Comparison of ENCODE assay signal across 8 cellular contexts in the genomic region with DNA sequence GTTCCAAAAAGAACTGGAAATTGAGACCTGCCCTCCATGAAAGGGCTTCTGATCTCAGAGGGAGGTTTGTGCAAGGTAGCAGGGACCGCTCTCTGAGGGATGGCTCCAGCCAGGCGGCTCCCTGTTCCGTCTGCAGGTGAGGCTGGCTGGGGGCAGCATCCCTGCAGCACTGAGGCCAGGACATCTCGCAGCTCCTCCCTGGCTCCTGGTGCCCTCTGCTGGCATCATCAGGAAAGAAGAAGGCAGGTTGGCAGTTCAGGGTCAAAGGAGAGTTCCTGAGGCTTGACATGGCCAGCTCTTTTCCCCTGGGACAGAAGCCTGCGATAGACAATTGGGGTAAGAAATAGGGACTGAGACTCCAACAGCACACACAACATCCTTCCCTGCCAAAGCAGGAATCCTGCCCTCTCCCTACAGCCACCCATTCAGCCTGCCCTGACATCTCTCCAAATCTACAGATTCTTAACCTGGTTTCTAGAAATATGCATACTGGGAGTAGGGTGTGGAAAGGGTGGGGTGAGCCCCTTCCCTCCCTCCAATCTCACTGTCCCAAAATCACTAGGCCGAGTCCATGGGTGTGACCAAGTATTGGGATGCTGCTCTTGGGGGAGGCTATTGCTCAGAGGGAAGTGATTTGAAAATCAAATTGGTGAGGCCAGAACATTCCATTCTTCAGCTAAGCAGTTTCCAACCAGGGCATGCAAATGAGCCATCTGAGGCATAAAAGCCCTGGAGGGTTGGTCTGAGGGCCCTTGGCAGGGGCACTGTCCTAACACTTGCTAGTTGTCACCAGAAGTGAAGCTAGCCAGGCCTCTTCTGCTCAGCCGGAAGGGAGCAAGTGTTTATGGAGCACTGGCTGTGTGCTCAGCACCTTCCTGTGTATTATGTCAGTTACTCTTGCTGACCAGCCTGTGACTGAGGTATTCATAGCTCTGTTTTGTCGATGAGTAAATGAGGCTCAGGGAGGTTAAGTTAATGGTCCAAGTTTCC.
DNase-seq lines count a peak whose midpoint lies in the region; ATAC-seq and TF ChIP-seq lines count a peak whose summit lies in the region.

No MANE protein-coding gene starts in this region.

- no peak overlapping the region for H3K18ac ChIP-seq in H9 (ENCODE audit: insufficient read length, low read depth, low read length)

- H3K9me3 ChIP-seq in H9 (ENCODE audit: control insufficient read depth, low read depth, low read length): no peaks in the 10 kb centered on the region

- H4K8ac ChIP-seq in H9 (replicated peaks; ENCODE audit: insufficient read length, low read depth, low read length): no peak overlapping the region

- no CpG with 5 or more reads among the region's 8 CpGs for WGBS in H9 (ENCODE audit: extremely low coverage, insufficient read length, low lambda C conversion rate)

- peaks cover 4% of the 10 kb centered on the region; the same call in 1 of the 2 replicates for H3K4me1 ChIP-seq in H9 (ENCODE audit: insufficient read depth, low read length)

- H3K23me2 ChIP-seq in H9 (ENCODE audit: insufficient read length, low read depth, low read length, poor library complexity, severe bottlenecking): no peaks in the 10 kb centered on the region

- no peaks in the 10 kb centered on the region for H3K36me3 Mint-ChIP-seq in H9 (ENCODE audit: insufficient read depth in 1 of 3, low read depth in 3 of 3)
- H3K36me3 Mint-ChIP-seq in activated T-cell treated with anti-CD3 and anti-CD28 coated beads, Interleukin-2, amount 50 U/mL, for 72 hours (ENCODE audit: insufficient read depth in 2 of 2): no peaks in the 10 kb centered on the region

- no peak overlapping the region for H2BK12ac ChIP-seq in H9 (ENCODE audit: insufficient read length, low read depth, low read length)

- H2BK20ac ChIP-seq in H9 (ENCODE audit: low read depth, low read length, poor library complexity, severe bottlenecking): no peak overlapping the region

- no peak overlapping the region for H4K91ac ChIP-seq in H9 (ENCODE audit: insufficient read length, low read depth, low read length)

- H3K79me2 ChIP-seq in H9 (ENCODE audit: insufficient read depth, low read length): no peaks in the 10 kb centered on the region

- no peak overlapping the region for H3K4me3 Mint-ChIP-seq in H9
- no peak overlapping the region for H3K4me3 Mint-ChIP-seq in activated T-cell treated with anti-CD3 and anti-CD28 coated beads, Interleukin-2, amount 50 U/mL, for 72 hours

- peaks cover 39% of the 10 kb centered on the region for H3K27me3 Mint-ChIP-seq in H9 (ENCODE audit: low read depth)
- H3K27me3 Mint-ChIP-seq in activated T-cell treated with anti-CD3 and anti-CD28 coated beads, Interleukin-2, amount 50 U/mL, for 72 hours (ENCODE audit: low read depth): peaks cover 6% of the 10 kb centered on the region

- H3K23ac ChIP-seq in H9 (ENCODE audit: insufficient read length, low read depth, low read length): no peak overlapping the region

- H3K27ac ChIP-seq in H9 (ENCODE audit: insufficient read length, low read depth, low read length) (no peak overlapping the region), angular gyrus (ENCODE audit: low read depth, low read length) (peak overlapping the region; percentile 52), layer of hippocampus (ENCODE audit: low read depth, low read length) (peak overlapping the region; percentile 31)

- H2AFZ ChIP-seq in H9 (ENCODE audit: low read length): no peak overlapping the region

- no peaks in the 10 kb centered on the region for H4K20me1 ChIP-seq in H9 (ENCODE audit: control insufficient read depth, insufficient read depth, insufficient read length)

- no peak overlapping the region for H3K56ac ChIP-seq in H9 (ENCODE audit: insufficient read length, low read depth, low read length)

- H3T11ph ChIP-seq in H9 (ENCODE audit: low read length): no peak overlapping the region

- H3K27me3 ChIP-seq in H9 (ENCODE audit: insufficient read depth, low read length) (no peaks in the 10 kb centered on the region), layer of hippocampus (ENCODE audit: control insufficient read depth, insufficient read depth, low read length) (no peaks in the 10 kb centered on the region)

- no peak overlapping the region for H3K14ac ChIP-seq in H9 (ENCODE audit: insufficient read depth, low read length)

- no peak for DNase-seq in AG09319 (ENCODE audit: extremely low read depth, low read depth)
- DNase-seq in H9: peak; percentile 71
- DNase-seq in activated T-cell treated with anti-CD3 and anti-CD28 coated beads, Interleukin-2, amount 50 U/mL, for 72 hours: no peak
- DNase-seq in NCI-H2029 (lab: John Stamatoyannopoulos, UW): no peak
- no peak for DNase-seq in NCI-H2227 treated with DMSO at 0.1 percent for 48 hours (lab: John Stamatoyannopoulos, UW)

- no peaks in the 10 kb centered on the region for H3K79me1 ChIP-seq in H9 (ENCODE audit: insufficient read depth, low read depth, low read length, poor library complexity, severe bottlenecking)

- no peak overlapping the region for H3K27ac Mint-ChIP-seq in H9
- H3K27ac Mint-ChIP-seq in activated T-cell treated with anti-CD3 and anti-CD28 coated beads, Interleukin-2, amount 50 U/mL, for 72 hours: no peak overlapping the region

- H2BK5ac ChIP-seq in H9 (ENCODE audit: insufficient read length, low read length): no peak overlapping the region

- no peaks in the 10 kb centered on the region for H3K9me3 Mint-ChIP-seq in H9
- H3K9me3 Mint-ChIP-seq in activated T-cell treated with anti-CD3 and anti-CD28 coated beads, Interleukin-2, amount 50 U/mL, for 72 hours: no peaks in the 10 kb centered on the region

- ATAC-seq in activated T-cell treated with anti-CD3 and anti-CD28 coated beads, Interleukin-2, amount 50 U/mL, for 72 hours (replicated peaks in 1 of 2): no peak
- no peak for ATAC-seq in HG03139 (IDR thresholded peaks at IDR 0.05; ENCODE audit: unreplicated experiment)

- H3K9ac ChIP-seq in H9 (ENCODE audit: extremely low read depth, insufficient read length, low read length): no peak overlapping the region

- H3K4me2 ChIP-seq in H9 (ENCODE audit: insufficient read depth, insufficient read length, low read length): no peak overlapping the region

- peak; percentile 26 for TF ChIP-seq CTCF in AG09319 (IDR thresholded peaks at IDR 0.05; ENCODE audit: low read depth, low read length)
- TF ChIP-seq CTCF in H9 (conservative IDR thresholded peaks at IDR 0.05): peak; percentile 62

- peaks cover 4 to 20% of the 10 kb centered on the region in 2 experiments for H3K4me1 Mint-ChIP-seq in H9
- no peaks in the 10 kb centered on the region for H3K4me1 Mint-ChIP-seq in activated T-cell treated with anti-CD3 and anti-CD28 coated beads, Interleukin-2, amount 50 U/mL, for 72 hours (ENCODE audit: low read depth)

- H2BK120ac ChIP-seq in H9 (ENCODE audit: low read depth, low read length, poor library complexity, severe bottlenecking): no peak overlapping the region

- H2AK5ac ChIP-seq in H9 (ENCODE audit: insufficient read length, low read length): no peak overlapping the region

- no peak overlapping the region for H2BK15ac ChIP-seq in H9 (ENCODE audit: low read depth, low read length)

- H3K4ac ChIP-seq in H9 (ENCODE audit: low read depth, low read length): no peak overlapping the region

- no peak overlapping the region for H4K5ac ChIP-seq in H9 (ENCODE audit: insufficient read length, low read depth, low read length)
